ENCODE assay signal across 17 cellular contexts in the genomic region with DNA sequence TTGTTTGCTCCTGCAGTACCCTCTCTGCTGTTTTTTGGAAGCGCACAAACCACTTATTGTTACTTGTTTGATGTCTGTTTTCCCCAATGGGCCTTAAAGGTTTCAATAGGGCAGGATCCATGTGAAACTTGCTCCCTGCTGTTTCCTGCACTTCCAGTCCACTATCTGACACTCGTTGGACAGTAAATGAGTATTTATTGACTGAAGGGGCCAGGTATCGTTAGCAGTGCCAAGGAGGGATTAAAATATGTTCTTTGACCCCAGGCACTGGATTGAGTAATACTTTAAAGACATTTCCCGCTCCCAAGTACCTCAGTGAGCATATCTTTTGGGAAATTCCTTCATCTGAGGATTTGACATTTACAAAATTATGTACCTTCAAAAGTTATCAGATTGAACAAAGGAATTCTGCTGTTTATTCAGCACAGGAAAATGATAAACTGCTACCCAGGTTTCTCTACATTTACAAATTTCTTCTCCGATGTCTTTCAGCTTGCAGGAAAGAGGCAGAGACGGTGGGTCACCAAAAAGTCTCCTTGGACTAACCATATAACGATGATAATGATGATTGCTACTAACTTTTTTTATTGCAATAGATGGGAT. TPM values are rescaled to one million over a fixed set of nuclear protein-coding genes. Genes with fewer than 3 reads are reported as not detected.
DNase-seq lines count a peak whose midpoint lies in the region; ATAC-seq and TF ChIP-seq lines count a peak whose summit lies in the region.
"Had no signal": no experiment of that assay in that cellular context is flagged by ENCODE, and none has a peak within 500 bp of the region (broad histone marks: within the 10 kb centered on the region; RNA-seq: fewer than 3 reads in every experiment).

No MANE protein-coding gene starts in this region.

- no peak for TF ChIP-seq POLR2A in prostate gland (IDR thresholded peaks at IDR 0.05)

- no peaks in the 10 kb centered on the region for H3K36me3 ChIP-seq in hepatocyte (replicated peaks; ENCODE audit: insufficient read depth, low read depth)
- H3K36me3 ChIP-seq in prostate gland: no peaks in the 10 kb centered on the region
- no peaks in the 10 kb centered on the region for H3K36me3 ChIP-seq in aorta (ENCODE audit: control insufficient read depth in 1 of 2, insufficient read depth in 2 of 2, low read length in 1 of 2)
- H3K36me3 ChIP-seq: BLaER1 treated with 17β-estradiol and CSF1 and Interleukin-3, amounts not matched to agents 10 nM and 100 nM had no signal

- TF ChIP-seq CTCF in C4-2B (conservative IDR thresholded peaks at IDR 0.05): no peak
- TF ChIP-seq CTCF in LNCaP clone FGC (IDR thresholded peaks at IDR 0.05; ENCODE audit: control insufficient read depth, extremely low read depth, insufficient read depth): no peak
- TF ChIP-seq CTCF in hepatocyte (IDR thresholded peaks at IDR 0.05; ENCODE audit: poor library complexity): no peak
- TF ChIP-seq CTCF in prostate gland (IDR thresholded peaks at IDR 0.05): no peak

- H3K9me3 ChIP-seq in hepatocyte (ENCODE audit: low read depth) (no peaks in the 10 kb centered on the region), prostate gland (no peaks in the 10 kb centered on the region), aorta (ENCODE audit: control insufficient read depth, low read length) (no peaks in the 10 kb centered on the region)

- H3K9me2 ChIP-seq in hepatocyte (replicated peaks; ENCODE audit: insufficient read depth): no peaks in the 10 kb centered on the region

- intact Hi-C loops in prostate gland (cut with DNase I): no loop called here
- intact Hi-C loops in aorta (cut with DNase I): no loop called here

- H3K4me3 ChIP-seq in LNCaP clone FGC (ENCODE audit: low read depth, low read length): no peak overlapping the region
- no peak overlapping the region for H3K4me3 ChIP-seq in hepatocyte
- H3K4me3 ChIP-seq in prostate gland: no peak overlapping the region
- H3K4me3 ChIP-seq in aorta (ENCODE audit: low read length in 2 of 2): no peak overlapping the region
- H3K4me3 ChIP-seq: BLaER1 treated with 17β-estradiol and CSF1 and Interleukin-3, amounts not matched to agents 10 nM and 100 nM had no signal

- 56% methylated on average over 7 of the region's 7 CpGs for WGBS in hepatocyte (ENCODE audit: low lambda C conversion rate, missing lambda C conversion rate)
- 39% methylated on average over 7 of the region's 7 CpGs for WGBS in prostate gland
- 49 to 58% methylated on average over 7 of the region's 7 CpGs for WGBS in aorta, 2 donors

- no peaks in the 10 kb centered on the region for H3K79me2 ChIP-seq in hepatocyte

- DNase-seq in LNCaP clone FGC (ENCODE audit: low read depth): peak; percentile 40
- DNase-seq in hepatocyte (ENCODE audit: low spot score): peak; percentile 40
- DNase-seq in prostate gland (ENCODE audit: low spot score): peak; percentile 65
- DNase-seq in aorta: no peak
- DNase-seq in NCI-H1048 (lab: John Stamatoyannopoulos, UW): no peak
- DNase-seq in NCI-H2227 (lab: John Stamatoyannopoulos, UW; ENCODE audit: unreplicated experiment): no peak
- DNase-seq: ACHN; CD8-positive, alpha-beta T cell; COR-L47; DND-41; GDM1; GOT3; H9 had no signal

- ATAC-seq in aorta (ENCODE audit: low FRiP score): no peak
- ATAC-seq: CD8-positive, alpha-beta T cell had no signal

- H3K4me1 ChIP-seq in hepatocyte (ENCODE audit: insufficient read depth) (peaks cover 10% of the 10 kb centered on the region), prostate gland (replicated peaks) (no peaks in the 10 kb centered on the region), aorta (ENCODE audit: control insufficient read depth in 1 of 2, insufficient read depth in 2 of 2, low read length in 2 of 2) (no peaks in the 10 kb centered on the region)
- H3K4me1 ChIP-seq: BLaER1 treated with 17β-estradiol and CSF1 and Interleukin-3, amounts not matched to agents 10 nM and 100 nM had no signal

- no peak overlapping the region for H2AFZ ChIP-seq in hepatocyte

- peak overlapping the region; percentile 12 for H3K4me2 ChIP-seq in hepatocyte
- H3K4me2 ChIP-seq: BLaER1 treated with 17β-estradiol and CSF1 and Interleukin-3, amounts not matched to agents 10 nM and 100 nM had no signal

- no peaks in the 10 kb centered on the region for H3K27me3 ChIP-seq in hepatocyte
- H3K27me3 ChIP-seq in prostate gland (replicated peaks; ENCODE audit: insufficient read depth): no peaks in the 10 kb centered on the region
- H3K27me3 ChIP-seq in aorta (ENCODE audit: control insufficient read depth in 1 of 2, insufficient read depth in 2 of 2, low read length in 1 of 2): no peaks in the 10 kb centered on the region
- H3K27me3 ChIP-seq: BLaER1 treated with 17β-estradiol and CSF1 and Interleukin-3, amounts not matched to agents 10 nM and 100 nM had no signal

- H3K27ac ChIP-seq in C4-2B (peak overlapping the region; percentile 21; the same call in 1 of the 2 replicates), hepatocyte (peak overlapping the region; percentile 62), prostate gland (no peak overlapping the region), aorta (ENCODE audit: low read depth in 1 of 2, low read length in 2 of 2) (no peak overlapping the region)
- H3K27ac ChIP-seq: BLaER1 treated with 17β-estradiol and CSF1 and Interleukin-3, amounts not matched to agents 10 nM and 100 nM had no signal

- H4K20me1 ChIP-seq in hepatocyte (ENCODE audit: insufficient read depth, poor library complexity, severe bottlenecking): no peaks in the 10 kb centered on the region
- H4K20me1 ChIP-seq: BLaER1 treated with 17β-estradiol and CSF1 and Interleukin-3, amounts not matched to agents 10 nM and 100 nM had no signal

RNA-seq across cellular contexts. Expression of gene OR9Q2, which starts 23.3 kb away (rescaled TPM):
- not detected in 2 replicates for total RNA-seq in hepatocyte
- not detected in 2 replicates for polyA plus RNA-seq in hepatocyte
- total RNA-seq in prostate gland: under 1 TPM in 1 of 2 donors, not detected in 1; 0.34 TPM
- total RNA-seq in aorta: not detected
- not detected for polyA plus RNA-seq in aorta
- total RNA-seq: A172; CD8-positive, alpha-beta T cell; H9; HT1080 had no signal

RNA-seq across cellular contexts. Expression of gene OR1S2, which starts 38.3 kb away (rescaled TPM):
- total RNA-seq in hepatocyte (not detected in 2 replicates), prostate gland (not detected), aorta (not detected)
- polyA plus RNA-seq in hepatocyte (not detected in 2 replicates), aorta (not detected)
- total RNA-seq: A172; CD8-positive, alpha-beta T cell; H9; HT1080 had no signal

RNA-seq across cellular contexts. Expression of gene OR9I1, which starts 40.3 kb away (rescaled TPM):
- total RNA-seq in hepatocyte (not detected in 2 replicates), prostate gland (not detected), aorta (not detected)
- polyA plus RNA-seq in hepatocyte (not detected in 2 replicates), aorta (not detected)
- total RNA-seq: A172; CD8-positive, alpha-beta T cell; H9; HT1080 had no signal

RNA-seq across cellular contexts. Expression of gene OR1S1, which starts 46.9 kb away (rescaled TPM):
- total RNA-seq in hepatocyte (not detected in 2 replicates), prostate gland (not detected), aorta (not detected)
- polyA plus RNA-seq in hepatocyte (not detected in 2 replicates), aorta (not detected)
- total RNA-seq: A172; CD8-positive, alpha-beta T cell; H9; HT1080 had no signal

Comparison
In these comparisons a context has a peak if more than half of its experiments do, and no peak if none do; other contexts are left out.
1. H3K27ac ChIP-seq: peak in C4-2B (single experiment) and hepatocyte (single experiment); none in prostate gland (0 of 2) and aorta (0 of 2).
2. DNase-seq: peak in LNCaP clone FGC (single experiment), hepatocyte (single experiment) and prostate gland (single experiment); none in aorta (0 of 2), NCI-H1048 (single experiment) and NCI-H2227 (single experiment).